In genomic region chr3:17028363-17028762, GRCh38 we compare ENCODE assay signal across 23 cellular contexts.
"Had no signal": no experiment of that assay in that cellular context is flagged by ENCODE, and none has a peak within 500 bp of the region (broad histone marks: within the 10 kb centered on the region; RNA-seq: fewer than 3 reads in every experiment).

No MANE protein-coding gene starts in this region.

- DNase-seq: activated CD8-positive, alpha-beta memory T cell treated with anti-CD3 and anti-CD28 coated beads, Interleukin-2, amount 50 U/mL, for 48 hours; activated effector memory CD4-positive, alpha-beta T cell treated with Interleukin-2 at 50 U/mL for 16 hours; activated naive CD4-positive, alpha-beta T cell treated with anti-CD3 and anti-CD28 coated beads, Interleukin-2, amount 50 U/mL, for 16 hours; activated T-cell treated with anti-CD3 and anti-CD28 coated beads, Interleukin-2, amount 50 U/mL, for 72 hours; anterior cingulate cortex; central memory CD4-positive, alpha-beta T cell; esophagus squamous epithelium; heart right ventricle; islet precursor cell; left cardiac atrium; mesenchymal stem cell; occipital lobe; small intestine; stimulated activated CD4-positive, alpha-beta T cell treated with anti-CD3 and anti-CD28 coated beads, Interleukin-2, amount 100 ng/mL, for 24 hours; stimulated activated naive CD4-positive, alpha-beta T cell; T-cell; T-helper 9 cell; testis had no signal

- H3K36me3 Mint-ChIP-seq: type B pancreatic cell, WTC11 had no signal

- H3K27ac Mint-ChIP-seq: type B pancreatic cell, WTC11 had no signal

- H3K4me1 ChIP-seq: esophagus squamous epithelium, testis, vagina had no signal

- H3K9me3 ChIP-seq: esophagus squamous epithelium, heart right ventricle, testis, vagina had no signal

- H3K9me3 Mint-ChIP-seq: activated T-cell treated with anti-CD3 and anti-CD28 coated beads, Interleukin-2, amount 50 U/mL, for 72 hours; brain; T-cell; type B pancreatic cell; WTC11 had no signal

- H3K4me3 Mint-ChIP-seq: brain, T-cell, type B pancreatic cell, WTC11 had no signal

- H3K27ac ChIP-seq: esophagus squamous epithelium, testis, vagina had no signal

- H3K36me3 ChIP-seq: esophagus squamous epithelium, vagina had no signal

- H3K27me3 Mint-ChIP-seq: brain, T-cell, type B pancreatic cell had no signal

- ATAC-seq: activated T-cell treated with anti-CD3 and anti-CD28 coated beads, Interleukin-2, amount 50 U/mL, for 72 hours; heart right ventricle; left cardiac atrium; sciatic nerve; T-cell; WTC11 had no signal

- H3K27me3 ChIP-seq: esophagus squamous epithelium, heart right ventricle, testis, vagina had no signal

- H3K4me3 ChIP-seq: esophagus squamous epithelium, heart right ventricle, testis, vagina had no signal
